ENCODE assay signal across 10 cellular contexts in the genomic region with DNA sequence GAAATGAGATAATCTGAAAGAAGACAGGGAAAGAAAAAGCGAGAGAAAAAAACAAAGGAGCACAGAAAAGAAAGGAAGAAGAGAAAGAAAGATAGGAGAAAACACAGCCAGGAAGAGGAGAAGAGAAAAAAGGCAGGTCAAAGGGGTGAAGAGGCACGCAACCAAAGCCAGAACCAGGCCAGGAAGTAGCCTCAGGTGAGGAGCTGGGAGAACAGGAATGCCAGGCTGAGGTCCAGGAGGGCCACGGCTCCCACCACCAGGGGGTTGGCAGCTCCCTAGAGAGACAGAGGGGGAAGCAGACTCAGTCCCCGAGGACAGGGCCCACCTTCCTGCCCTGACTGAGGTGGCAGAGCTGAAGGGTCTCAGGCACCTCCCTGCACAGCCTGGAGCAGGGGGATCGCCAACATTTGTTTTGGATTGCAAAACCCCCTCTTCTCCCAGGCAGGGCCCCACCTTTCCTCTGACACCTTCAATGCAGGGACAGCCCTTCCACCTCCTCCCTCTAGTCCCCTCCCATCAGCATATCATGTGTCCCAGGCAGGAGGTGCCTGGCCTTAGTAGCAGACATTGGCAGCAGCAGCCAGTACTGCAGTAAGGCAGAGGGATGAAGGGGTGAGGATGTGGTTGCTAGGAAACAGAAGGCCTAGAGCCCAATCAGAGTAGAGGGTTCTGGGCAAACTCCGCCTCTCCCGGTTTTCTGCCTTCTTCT. TPM values are rescaled to one million over a fixed set of nuclear protein-coding genes. Genes with fewer than 3 reads are reported as not detected.
DNase-seq lines count a peak whose midpoint lies in the region; TF ChIP-seq lines count a peak whose summit lies in the region.
"Had no signal": no experiment of that assay in that cellular context is flagged by ENCODE, and none has a peak within 500 bp of the region (broad histone marks: within the 10 kb centered on the region; RNA-seq: fewer than 3 reads in every experiment).

No MANE protein-coding gene starts in this region.

- no peak for DNase-seq in activated naive CD4-positive, alpha-beta T cell treated with Interleukin-2 at 50 U/mL for 16 hours
- peak; percentile 76 for DNase-seq in NCI-H524 treated with DMSO at 0.1 percent for 48 hours (lab: John Stamatoyannopoulos, UW)
- DNase-seq in endothelial cell (ENCODE audit: low spot score), result no peak
- peak in 1 of 2 donors; percentile 62 for DNase-seq in suprapubic skin (ENCODE audit: low spot score in 2 of 2)
- no peak for DNase-seq in GOT3 (lab: John Stamatoyannopoulos, UW)
- no peak for DNase-seq in NCI-H2081 treated with DMSO at 0.1 percent for 48 hours (lab: John Stamatoyannopoulos, UW)
- DNase-seq in NK-92 treated with Interleukin-12 subunit alpha and Interleukin-12 subunit beta, amount 100 ng/mL, for 24 hours (lab: John Stamatoyannopoulos, UW), result no peak
- DNase-seq: DMS79 had no signal

- H3K27me3 Mint-ChIP-seq in activated naive CD4-positive, alpha-beta T cell treated with anti-CD3 and anti-CD28 coated beads, Interleukin-2, amount 50 U/mL, for 24 hours, result no peaks in the 10 kb centered on the region
- peaks cover 23% of the 10 kb centered on the region for H3K27me3 Mint-ChIP-seq in endothelial cell (ENCODE audit: unreplicated experiment)

- 50% methylated on average over 7 of the region's 7 CpGs for WGBS in suprapubic skin

- peaks cover 4% of the 10 kb centered on the region for H3K27me3 ChIP-seq in suprapubic skin

- no peak for TF ChIP-seq POLR2A in suprapubic skin (IDR thresholded peaks at IDR 0.05)

- H3K9me3 Mint-ChIP-seq in activated naive CD4-positive, alpha-beta T cell treated with anti-CD3 and anti-CD28 coated beads, Interleukin-2, amount 50 U/mL, for 24 hours, result no peaks in the 10 kb centered on the region
- H3K9me3 Mint-ChIP-seq in endothelial cell (ENCODE audit: unreplicated experiment), result no peaks in the 10 kb centered on the region

- no peaks in the 10 kb centered on the region for H3K36me3 Mint-ChIP-seq in activated naive CD4-positive, alpha-beta T cell treated with anti-CD3 and anti-CD28 coated beads, Interleukin-2, amount 50 U/mL, for 24 hours
- peaks cover 10% of the 10 kb centered on the region for H3K36me3 Mint-ChIP-seq in endothelial cell (ENCODE audit: low read depth, unreplicated experiment)

- H3K36me3 ChIP-seq in suprapubic skin, result peaks cover 3% of the 10 kb centered on the region

- no peaks in the 10 kb centered on the region for H3K9me3 ChIP-seq in suprapubic skin

- peak overlapping the region; percentile 78 for H3K27ac Mint-ChIP-seq in activated naive CD4-positive, alpha-beta T cell treated with anti-CD3 and anti-CD28 coated beads, Interleukin-2, amount 50 U/mL, for 24 hours
- H3K27ac Mint-ChIP-seq in endothelial cell (ENCODE audit: unreplicated experiment), result no peak overlapping the region

- no peak overlapping the region for H3K4me3 Mint-ChIP-seq in activated naive CD4-positive, alpha-beta T cell treated with anti-CD3 and anti-CD28 coated beads, Interleukin-2, amount 50 U/mL, for 24 hours
- peak overlapping the region; percentile 42 for H3K4me3 Mint-ChIP-seq in endothelial cell (ENCODE audit: unreplicated experiment)

- TF ChIP-seq CTCF in endothelial cell (IDR thresholded peaks at IDR 0.05; ENCODE audit: unreplicated experiment) (no peak), suprapubic skin (IDR thresholded peaks at IDR 0.05) (no peak)

- TF ChIP-seq EP300 in suprapubic skin (IDR thresholded peaks at IDR 0.05), result no peak

- H3K4me1 ChIP-seq in suprapubic skin, result peaks cover 47% of the 10 kb centered on the region

- peak overlapping the region; percentile 30 for H3K27ac ChIP-seq in suprapubic skin

- H3K4me1 Mint-ChIP-seq in activated naive CD4-positive, alpha-beta T cell treated with anti-CD3 and anti-CD28 coated beads, Interleukin-2, amount 50 U/mL, for 24 hours, result peaks cover 28% of the 10 kb centered on the region
- peaks cover 49% of the 10 kb centered on the region for H3K4me1 Mint-ChIP-seq in endothelial cell (ENCODE audit: unreplicated experiment)

- H3K4me3 ChIP-seq in suprapubic skin, result no peak overlapping the region

RNA-seq across cellular contexts. Expression of gene AP1G2, which starts 2.0 kb away (rescaled TPM):
- total RNA-seq in endothelial cell (ENCODE audit: unreplicated experiment) (134 TPM), suprapubic skin (100 to 1,000 TPM; 117 to 415 (median 150) TPM)

RNA-seq across cellular contexts. Expression of gene JPH4, which starts 9.0 kb away (rescaled TPM):
- total RNA-seq in endothelial cell (ENCODE audit: unreplicated experiment), result 0.64 TPM
- total RNA-seq in suprapubic skin, result under 1 TPM in 3 of 4 donors, not detected in 1; 0.30 to 0.60 (median 0.30) TPM
- total RNA-seq: fibroblast of villous mesenchyme had no signal

RNA-seq across cellular contexts. Expression of gene THTPA, which starts 13.5 kb away (rescaled TPM):
- total RNA-seq in endothelial cell (ENCODE audit: unreplicated experiment), result 6.9 TPM
- total RNA-seq in suprapubic skin, result 10 to 100 TPM in 2 of 4 donors, 1 to 10 TPM in 2; 7.0 to 16.7 (median 11.8) TPM

RNA-seq across cellular contexts. Expression of gene ZFHX2, which starts 18.0 kb away (rescaled TPM):
- total RNA-seq in endothelial cell (ENCODE audit: unreplicated experiment) (12.7 TPM), suprapubic skin (1 to 10 TPM in 1 of 4 donors, under 1 TPM in 3; 0.16 to 1.4 (median 0.56) TPM)
